26 cellular contexts compared by ENCODE assay signal in genomic region chr11:111550258-111550657, GRCh38. TPM values are rescaled to one million over a fixed set of nuclear protein-coding genes. Genes with fewer than 3 reads are reported as not detected.
"Had no signal": no experiment of that assay in that cellular context is flagged by ENCODE, and none has a peak within 500 bp of the region (broad histone marks: within the 10 kb centered on the region; RNA-seq: fewer than 3 reads in every experiment).

No MANE protein-coding gene starts in this region.

- ATAC-seq: gastrocnemius medialis, heart left ventricle, left cardiac atrium, right cardiac atrium, upper lobe of right lung had no signal

- H3K9ac ChIP-seq: parathyroid adenoma had no signal

- H3K36me3 ChIP-seq: gastrocnemius medialis, upper lobe of right lung had no signal

- H3K4me1 ChIP-seq: esophagus muscularis mucosa, heart left ventricle, parathyroid adenoma, thyroid gland, upper lobe of right lung had no signal

- H3K27me3 ChIP-seq: esophagus muscularis mucosa, gastrocnemius medialis, heart left ventricle, thyroid gland, upper lobe of right lung had no signal

- H3K79me2 ChIP-seq: parathyroid adenoma had no signal

- H3K4me3 ChIP-seq: coronary artery, esophagus muscularis mucosa, gastrocnemius medialis, heart left ventricle, thyroid gland, upper lobe of right lung had no signal

- H2AFZ ChIP-seq: parathyroid adenoma had no signal

- DNase-seq: activated CD4-positive, alpha-beta T cell treated with anti-CD3 and anti-CD28 coated beads for 4 hours; activated CD4-positive, alpha-beta T cell treated with anti-CD3 and anti-CD28 coated beads, Interleukin-2, amount 50 U/mL, for 48 hours; activated naive CD4-positive, alpha-beta T cell treated with Interleukin-2 at 50 U/mL for 16 hours; activated naive CD8-positive, alpha-beta T cell treated with anti-CD3 and anti-CD28 coated beads for 36 hours; activated T-cell treated with anti-CD3 and anti-CD28 coated beads, Interleukin-2, amount 50 U/mL, for 48 hours; gastrocnemius medialis; heart left ventricle; islet precursor cell; left cardiac atrium; nucleus accumbens; right cardiac atrium; stimulated activated CD4-positive, alpha-beta T cell treated with anti-CD3 and anti-CD28 coated beads, Interleukin-12 subunit alpha, Interleukin-12 subunit beta, amount 100 ng/mL, for 4 hours; stimulated activated CD4-positive, alpha-beta T cell treated with anti-CD3 and anti-CD28 coated beads, Interleukin-4, amount 100 ng/mL, for 4 hours; substantia nigra; thyroid gland; upper lobe of right lung had no signal

- FAIRE-seq: bronchial epithelial cell, TTC549 had no signal

- H3K27ac ChIP-seq: coronary artery, esophagus muscularis mucosa, gastrocnemius medialis, heart left ventricle, parathyroid adenoma, thyroid gland, upper lobe of right lung had no signal

- H3K9me3 ChIP-seq: esophagus muscularis mucosa, gastrocnemius medialis, heart left ventricle, thyroid gland, upper lobe of right lung had no signal

RNA-seq across cellular contexts. Expression of gene HOATZ, which starts 35.7 kb away (rescaled TPM):
- total RNA-seq: activated CD8-positive, alpha-beta memory T cell treated with anti-CD3 and anti-CD28 coated beads for 36 hours; activated naive CD8-positive, alpha-beta T cell treated with anti-CD3 and anti-CD28 coated beads for 36 hours; bronchial epithelial cell; esophagus muscularis mucosa; gastrocnemius medialis; heart left ventricle; left cardiac atrium; liver; pulmonary artery endothelial cell; right cardiac atrium; skeletal muscle tissue; thyroid gland; upper lobe of right lung; WTC11 had no signal

RNA-seq across cellular contexts. Expression of gene BTG4, which starts 38.1 kb away (rescaled TPM):
- total RNA-seq: activated CD8-positive, alpha-beta memory T cell treated with anti-CD3 and anti-CD28 coated beads for 36 hours; esophagus muscularis mucosa; gastrocnemius medialis; heart left ventricle; left cardiac atrium; liver; pulmonary artery endothelial cell; right cardiac atrium; skeletal muscle tissue; thyroid gland; upper lobe of right lung; WTC11 had no signal
